ENCODE assay signal across 2 cellular contexts in genomic region chr2:227373389-227373788, GRCh38.
A peak's percentile ranks its signal among the peaks of the same experiment; 100 is the strongest.
TF ChIP-seq lines count a peak whose summit lies in the region.

No MANE protein-coding gene starts in this region.

TF ChIP-seq in A549, 52 proteins besides CTCF, POLR2A, EP300 and RAD21:
- TF ChIP-seq CEBPB (IDR thresholded peaks at IDR 0.05): no peak
- no peak for TF ChIP-seq HOXB5 (CRISPR knock-in tag; IDR thresholded peaks at IDR 0.05)

TF ChIP-seq in GM12878, 131 proteins besides CTCF, POLR2A, EP300 and RAD21:
- no peak for TF ChIP-seq HCFC1 (IDR thresholded peaks at IDR 0.05; ENCODE audit: low read length)
- no peak for TF ChIP-seq MTA3 (IDR thresholded peaks at IDR 0.05; ENCODE audit: borderline replicate concordance, low read length)
- TF ChIP-seq TBL1XR1 (IDR thresholded peaks at IDR 0.05; ENCODE audit: low read depth, low read length): no peak
- no peak for TF ChIP-seq KAT2A (conservative IDR thresholded peaks at IDR 0.05; ENCODE audit: control insufficient read depth, low read depth, low read length)
- no peak for TF ChIP-seq NFXL1 (IDR thresholded peaks at IDR 0.05; ENCODE audit: borderline replicate concordance)
- TF ChIP-seq ZNF217 (IDR thresholded peaks at IDR 0.05): no peak
- TF ChIP-seq ZBTB40 (IDR thresholded peaks at IDR 0.05; ENCODE audit: borderline replicate concordance): peak; percentile 43; the same call in 1 of the 2 replicates
- TF ChIP-seq SKIL (IDR thresholded peaks at IDR 0.05; ENCODE audit: low read depth, poor library complexity, severe bottlenecking): no peak
